Comparison of ENCODE assay signal across 22 cellular contexts in genomic region chrX:71060127-71060526, GRCh38. TPM values are rescaled to one million over a fixed set of nuclear protein-coding genes. Genes with fewer than 3 reads are reported as not detected.
A peak's percentile ranks its signal among the peaks of the same experiment; 100 is the strongest.
DNase-seq lines count a peak whose midpoint lies in the region; ATAC-seq and TF ChIP-seq lines count a peak whose summit lies in the region.
"Had no signal": no experiment of that assay in that cellular context is flagged by ENCODE, and none has a peak within 500 bp of the region (broad histone marks: within the 10 kb centered on the region; RNA-seq: fewer than 3 reads in every experiment).

No MANE protein-coding gene starts in this region.

- intact Hi-C loops in activated CD4-positive, alpha-beta memory T cell treated with anti-CD3 and anti-CD28 coated beads for 36 hours (cut with micrococcal nuclease) = no loop called here
- intact Hi-C loops in dendritic cell treated with granulocyte-macrophage colony-stimulating factor and Interleukin-4, amounts not matched to agents 40 ng/mL and 50 ng/mL, for 4 days (cut with micrococcal nuclease) = no loop called here
- intact Hi-C loops in lower lobe of right lung (cut with DNase I) = no loop called here

- POLR2A ChIA-PET in activated CD4-positive, alpha-beta memory T cell treated with anti-CD3 and anti-CD28 coated beads, Interleukin-2, amount 10 ng/mL, durations not matched to agents 7 days and 5 days (lab: Charles Lee) = no interaction called here
- POLR2A ChIA-PET in activated CD4-positive, alpha-beta memory T cell treated with anti-CD3 and anti-CD28 coated beads for 36 hours (lab: Charles Lee) = no interaction called here

- H3K9me3 ChIP-seq in H9 (ENCODE audit: control insufficient read depth, low read depth, low read length) (peaks cover 13% of the 10 kb centered on the region), lower lobe of right lung (no peaks in the 10 kb centered on the region)
- H3K9me3 ChIP-seq: BE2C had no signal

- no peak overlapping the region for H3T11ph ChIP-seq in H9 (ENCODE audit: low read length)

- no peak overlapping the region for H4K91ac ChIP-seq in H9 (ENCODE audit: insufficient read length, low read depth, low read length)

- no peak overlapping the region for H4K5ac ChIP-seq in H9 (ENCODE audit: insufficient read length, low read depth, low read length)

- peak overlapping the region; percentile 13 for H3K9ac ChIP-seq in H9 (ENCODE audit: extremely low read depth, insufficient read length, low read length)

- no peaks in the 10 kb centered on the region for H3K27me3 Mint-ChIP-seq in activated CD4-positive, alpha-beta memory T cell treated with anti-CD3 and anti-CD28 coated beads, Interleukin-2, amount 10 ng/mL, durations not matched to agents 7 days and 5 days
- H3K27me3 Mint-ChIP-seq in activated CD4-positive, alpha-beta memory T cell treated with anti-CD3 and anti-CD28 coated beads for 36 hours = no peaks in the 10 kb centered on the region
- H3K27me3 Mint-ChIP-seq in activated T-cell treated with anti-CD3 and anti-CD28 coated beads, Interleukin-2, amount 50 U/mL, for 72 hours (ENCODE audit: low read depth) = peaks cover 9% of the 10 kb centered on the region
- H3K27me3 Mint-ChIP-seq in activated T-cell treated with anti-CD3 and anti-CD28 coated beads, Interleukin-2, amount 50 U/mL, for 4 hours (ENCODE audit: low read depth) = no peaks in the 10 kb centered on the region
- H3K27me3 Mint-ChIP-seq in H9 (ENCODE audit: low read depth) = no peaks in the 10 kb centered on the region; the same call in 1 of the 2 replicates
- H3K27me3 Mint-ChIP-seq in dendritic cell treated with granulocyte-macrophage colony-stimulating factor and Interleukin-4, amounts not matched to agents 40 ng/mL and 50 ng/mL, for 4 days = no peaks in the 10 kb centered on the region
- H3K27me3 Mint-ChIP-seq: CD4-positive, CD25-positive, alpha-beta regulatory T cell had no signal

- no peak overlapping the region for H3K27ac ChIP-seq in H9 (ENCODE audit: insufficient read length, low read depth, low read length)
- H3K27ac ChIP-seq in lower lobe of right lung = no peak overlapping the region

- peaks cover 49% of the 10 kb centered on the region for H3K36me3 Mint-ChIP-seq in activated CD4-positive, alpha-beta memory T cell treated with anti-CD3 and anti-CD28 coated beads, Interleukin-2, amount 10 ng/mL, durations not matched to agents 7 days and 5 days (ENCODE audit: low read depth)
- peaks cover 28% of the 10 kb centered on the region for H3K36me3 Mint-ChIP-seq in activated CD4-positive, alpha-beta memory T cell treated with anti-CD3 and anti-CD28 coated beads for 36 hours
- peaks cover 5 to 9% of the 10 kb centered on the region in 2 donors for H3K36me3 Mint-ChIP-seq in activated T-cell treated with anti-CD3 and anti-CD28 coated beads, Interleukin-2, amount 50 U/mL, for 72 hours (ENCODE audit: insufficient read depth in 2 of 2)
- H3K36me3 Mint-ChIP-seq in activated T-cell treated with anti-CD3 and anti-CD28 coated beads, Interleukin-2, amount 50 U/mL, for 4 hours (ENCODE audit: insufficient read depth) = peaks cover 29% of the 10 kb centered on the region
- peaks cover 21 to 51% (median 43%) of the 10 kb centered on the region in 3 experiments; a peak in 6 of 7 replicates for H3K36me3 Mint-ChIP-seq in H9 (ENCODE audit: insufficient read depth in 1 of 3, low read depth in 3 of 3)
- peaks cover 55% of the 10 kb centered on the region for H3K36me3 Mint-ChIP-seq in dendritic cell treated with granulocyte-macrophage colony-stimulating factor and Interleukin-4, amounts not matched to agents 40 ng/mL and 50 ng/mL, for 4 days (ENCODE audit: low read depth)

- peaks cover 2% of the 10 kb centered on the region; the same call in 1 of the 2 replicates for H3K79me2 ChIP-seq in H9 (ENCODE audit: insufficient read depth, low read length)

- H2BK12ac ChIP-seq in H9 (ENCODE audit: insufficient read length, low read depth, low read length) = no peak overlapping the region

- no peak overlapping the region for H2BK15ac ChIP-seq in H9 (ENCODE audit: low read depth, low read length)

- peaks cover 52% of the 10 kb centered on the region for H3K4me1 Mint-ChIP-seq in activated CD4-positive, alpha-beta memory T cell treated with anti-CD3 and anti-CD28 coated beads, Interleukin-2, amount 10 ng/mL, durations not matched to agents 7 days and 5 days
- H3K4me1 Mint-ChIP-seq in activated CD4-positive, alpha-beta memory T cell treated with anti-CD3 and anti-CD28 coated beads for 36 hours (ENCODE audit: low read depth) = peaks cover 38% of the 10 kb centered on the region
- H3K4me1 Mint-ChIP-seq in activated T-cell treated with anti-CD3 and anti-CD28 coated beads, Interleukin-2, amount 50 U/mL, for 72 hours (ENCODE audit: low read depth) = peaks cover 21% of the 10 kb centered on the region
- H3K4me1 Mint-ChIP-seq in activated T-cell treated with anti-CD3 and anti-CD28 coated beads, Interleukin-2, amount 50 U/mL, for 4 hours (ENCODE audit: low read depth) = peaks cover 42% of the 10 kb centered on the region
- H3K4me1 Mint-ChIP-seq in H9 = no peaks in the 10 kb centered on the region
- peaks cover 49% of the 10 kb centered on the region for H3K4me1 Mint-ChIP-seq in dendritic cell treated with granulocyte-macrophage colony-stimulating factor and Interleukin-4, amounts not matched to agents 40 ng/mL and 50 ng/mL, for 4 days (ENCODE audit: low read depth)

- no peaks in the 10 kb centered on the region for H4K20me1 ChIP-seq in H9 (ENCODE audit: control insufficient read depth, insufficient read depth, insufficient read length)

- H3K23me2 ChIP-seq in H9 (ENCODE audit: insufficient read length, low read depth, low read length, poor library complexity, severe bottlenecking) = no peaks in the 10 kb centered on the region

- H2AFZ ChIP-seq in H9 (ENCODE audit: low read length) = no peak overlapping the region

- no peak overlapping the region for H3K4ac ChIP-seq in H9 (ENCODE audit: low read depth, low read length)

- no peak overlapping the region for H2AK5ac ChIP-seq in H9 (ENCODE audit: insufficient read length, low read length)

- no peak overlapping the region for H2BK5ac ChIP-seq in H9 (ENCODE audit: insufficient read length, low read length)

- CTCF ChIA-PET in activated CD4-positive, alpha-beta memory T cell treated with anti-CD3 and anti-CD28 coated beads, Interleukin-2, amount 10 ng/mL, durations not matched to agents 7 days and 5 days (lab: Charles Lee) = no interaction called here
- CTCF ChIA-PET in activated CD4-positive, alpha-beta memory T cell treated with anti-CD3 and anti-CD28 coated beads for 36 hours (lab: Charles Lee) = no interaction called here

- H3K4me3 Mint-ChIP-seq in activated CD4-positive, alpha-beta memory T cell treated with anti-CD3 and anti-CD28 coated beads, Interleukin-2, amount 10 ng/mL, durations not matched to agents 7 days and 5 days = no peak overlapping the region
- H3K4me3 Mint-ChIP-seq in activated CD4-positive, alpha-beta memory T cell treated with anti-CD3 and anti-CD28 coated beads for 36 hours = no peak overlapping the region
- no peak overlapping the region for H3K4me3 Mint-ChIP-seq in activated T-cell treated with anti-CD3 and anti-CD28 coated beads, Interleukin-2, amount 50 U/mL, for 72 hours
- H3K4me3 Mint-ChIP-seq in activated T-cell treated with anti-CD3 and anti-CD28 coated beads, Interleukin-2, amount 50 U/mL, for 4 hours = no peak overlapping the region
- no peak overlapping the region for H3K4me3 Mint-ChIP-seq in H9
- no peak overlapping the region for H3K4me3 Mint-ChIP-seq in dendritic cell treated with granulocyte-macrophage colony-stimulating factor and Interleukin-4, amounts not matched to agents 40 ng/mL and 50 ng/mL, for 4 days
- H3K4me3 Mint-ChIP-seq: CD4-positive, CD25-positive, alpha-beta regulatory T cell; CD8-positive, alpha-beta memory T cell had no signal

- no peak overlapping the region for H3K56ac ChIP-seq in H9 (ENCODE audit: insufficient read length, low read depth, low read length)

- no peak overlapping the region for H3K4me2 ChIP-seq in H9 (ENCODE audit: insufficient read depth, insufficient read length, low read length)

- H3K14ac ChIP-seq in H9 (ENCODE audit: insufficient read depth, low read length) = no peak overlapping the region

- H3K27me3 ChIP-seq in H9 (ENCODE audit: insufficient read depth, low read length) (no peaks in the 10 kb centered on the region), lower lobe of right lung (ENCODE audit: low read depth) (no peaks in the 10 kb centered on the region)
- H3K27me3 ChIP-seq: BE2C had no signal

- ATAC-seq in activated T-cell treated with anti-CD3 and anti-CD28 coated beads, Interleukin-2, amount 50 U/mL, for 72 hours (replicated peaks in 1 of 2) = peak; percentile 40 to 54
- no peak for ATAC-seq in activated T-cell treated with anti-CD3 and anti-CD28 coated beads, Interleukin-2, amount 50 U/mL, for 4 hours
- no peak for ATAC-seq in lower lobe of right lung
- ATAC-seq: GM12878 had no signal

- H3K4me1 ChIP-seq in H9 (ENCODE audit: insufficient read depth, low read length) (no peaks in the 10 kb centered on the region), lower lobe of right lung (no peaks in the 10 kb centered on the region)
- H3K4me1 ChIP-seq: BE2C had no signal

- H2BK120ac ChIP-seq in H9 (ENCODE audit: low read depth, low read length, poor library complexity, severe bottlenecking) = no peak overlapping the region

- no peak overlapping the region for H3K18ac ChIP-seq in H9 (ENCODE audit: insufficient read length, low read depth, low read length)

- H3K4me3 ChIP-seq in lower lobe of right lung = no peak overlapping the region
- H3K4me3 ChIP-seq: GM12878 had no signal

- H3K79me1 ChIP-seq in H9 (ENCODE audit: insufficient read depth, low read depth, low read length, poor library complexity, severe bottlenecking) = no peaks in the 10 kb centered on the region

- no peak for TF ChIP-seq CTCF in H9 (conservative IDR thresholded peaks at IDR 0.05)
- no peak for TF ChIP-seq CTCF in lower lobe of right lung (IDR thresholded peaks at IDR 0.05)

- H3K23ac ChIP-seq in H9 (ENCODE audit: insufficient read length, low read depth, low read length) = no peak overlapping the region

- H4K8ac ChIP-seq in H9 (replicated peaks; ENCODE audit: insufficient read length, low read depth, low read length) = no peak overlapping the region

- DNase-seq in activated CD4-positive, alpha-beta memory T cell treated with anti-CD3 and anti-CD28 coated beads, Interleukin-2, amount 10 ng/mL, durations not matched to agents 7 days and 5 days = no peak
- DNase-seq in activated CD4-positive, alpha-beta memory T cell treated with anti-CD3 and anti-CD28 coated beads for 36 hours = no peak
- no peak for DNase-seq in activated T-cell treated with anti-CD3 and anti-CD28 coated beads, Interleukin-2, amount 50 U/mL, for 72 hours
- DNase-seq in activated T-cell treated with anti-CD3 and anti-CD28 coated beads, Interleukin-2, amount 50 U/mL, for 4 hours = no peak
- DNase-seq in H9 (no peak), NCI-H1930 (lab: John Stamatoyannopoulos, UW) (no peak), lower lobe of right lung (no peak)
- DNase-seq: BE2C; C1 segment of cervical spinal cord; CD4-positive, CD25-positive, alpha-beta regulatory T cell; CD8-positive, alpha-beta memory T cell; COR-L47; DMS 273 treated with DMSO at 0.1 percent for 48 hours; DMS53; DND-41; EL; GOT3; H7 had no signal

- no peaks in the 10 kb centered on the region for H3K9me3 Mint-ChIP-seq in activated CD4-positive, alpha-beta memory T cell treated with anti-CD3 and anti-CD28 coated beads, Interleukin-2, amount 10 ng/mL, durations not matched to agents 7 days and 5 days
- no peaks in the 10 kb centered on the region for H3K9me3 Mint-ChIP-seq in activated CD4-positive, alpha-beta memory T cell treated with anti-CD3 and anti-CD28 coated beads for 36 hours
- H3K9me3 Mint-ChIP-seq in activated T-cell treated with anti-CD3 and anti-CD28 coated beads, Interleukin-2, amount 50 U/mL, for 72 hours = no peaks in the 10 kb centered on the region
- H3K9me3 Mint-ChIP-seq in activated T-cell treated with anti-CD3 and anti-CD28 coated beads, Interleukin-2, amount 50 U/mL, for 4 hours = no peaks in the 10 kb centered on the region
- peaks cover 50 to 55% of the 10 kb centered on the region in 2 experiments for H3K9me3 Mint-ChIP-seq in H9
- H3K9me3 Mint-ChIP-seq in dendritic cell treated with granulocyte-macrophage colony-stimulating factor and Interleukin-4, amounts not matched to agents 40 ng/mL and 50 ng/mL, for 4 days = no peaks in the 10 kb centered on the region
- H3K9me3 Mint-ChIP-seq: CD4-positive, CD25-positive, alpha-beta regulatory T cell; CD8-positive, alpha-beta memory T cell had no signal

- H3K36me3 ChIP-seq in lower lobe of right lung = peaks cover 38% of the 10 kb centered on the region

- H3K27ac Mint-ChIP-seq in activated CD4-positive, alpha-beta memory T cell treated with anti-CD3 and anti-CD28 coated beads, Interleukin-2, amount 10 ng/mL, durations not matched to agents 7 days and 5 days = peak overlapping the region; percentile 24
- no peak overlapping the region for H3K27ac Mint-ChIP-seq in activated CD4-positive, alpha-beta memory T cell treated with anti-CD3 and anti-CD28 coated beads for 36 hours
- no peak overlapping the region for H3K27ac Mint-ChIP-seq in activated T-cell treated with anti-CD3 and anti-CD28 coated beads, Interleukin-2, amount 50 U/mL, for 72 hours
- no peak overlapping the region for H3K27ac Mint-ChIP-seq in H9
- H3K27ac Mint-ChIP-seq in dendritic cell treated with granulocyte-macrophage colony-stimulating factor and Interleukin-4, amounts not matched to agents 40 ng/mL and 50 ng/mL, for 4 days = peak overlapping the region; percentile 39
- H3K27ac Mint-ChIP-seq: CD4-positive, CD25-positive, alpha-beta regulatory T cell had no signal

- no peak overlapping the region for H2BK20ac ChIP-seq in H9 (ENCODE audit: low read depth, low read length, poor library complexity, severe bottlenecking)

RNA-seq across cellular contexts. Expression of gene SNX12, which starts 8.0 kb away (rescaled TPM):
- 10 to 100 TPM; 43.2 to 43.5 TPM for total RNA-seq in activated CD4-positive, alpha-beta memory T cell treated with anti-CD3 and anti-CD28 coated beads, Interleukin-2, amount 10 ng/mL, durations not matched to agents 7 days and 5 days
- total RNA-seq in activated CD4-positive, alpha-beta memory T cell treated with anti-CD3 and anti-CD28 coated beads for 36 hours = 10 to 100 TPM; 42.1 to 42.5 TPM
- total RNA-seq in activated T-cell treated with anti-CD3 and anti-CD28 coated beads, Interleukin-2, amount 50 U/mL, for 72 hours = 10 to 100 TPM; 37.5 to 43.8 TPM
- 10 to 100 TPM; 55.9 to 62.7 (median 58.4) TPM for total RNA-seq in activated T-cell treated with anti-CD3 and anti-CD28 coated beads, Interleukin-2, amount 50 U/mL, for 4 hours
- total RNA-seq in H9 (2021) (69.1 and 69.7 TPM in 2 replicates), lower lobe of right lung (47.7 TPM)

RNA-seq across cellular contexts. Expression of gene FOXO4, which starts 35.5 kb away (rescaled TPM):
- 10 to 100 TPM; 18.4 to 20.4 TPM for total RNA-seq in activated CD4-positive, alpha-beta memory T cell treated with anti-CD3 and anti-CD28 coated beads, Interleukin-2, amount 10 ng/mL, durations not matched to agents 7 days and 5 days
- total RNA-seq in activated CD4-positive, alpha-beta memory T cell treated with anti-CD3 and anti-CD28 coated beads for 36 hours = 10 to 100 TPM in 1 of 2 experiments, 1 to 10 TPM in 1; 8.7 to 10.7 TPM
- 10 to 100 TPM; 15.1 to 15.3 TPM for total RNA-seq in activated T-cell treated with anti-CD3 and anti-CD28 coated beads, Interleukin-2, amount 50 U/mL, for 72 hours
- total RNA-seq in activated T-cell treated with anti-CD3 and anti-CD28 coated beads, Interleukin-2, amount 50 U/mL, for 4 hours = 1 to 10 TPM; 3.4 to 6.4 (median 5.2) TPM
- total RNA-seq in H9 (2021) (17.7 TPM in 2 replicates), lower lobe of right lung (34.7 TPM)

RNA-seq across cellular contexts. Expression of gene CXorf65, which starts 46.4 kb away (rescaled TPM):
- total RNA-seq in activated CD4-positive, alpha-beta memory T cell treated with anti-CD3 and anti-CD28 coated beads, Interleukin-2, amount 10 ng/mL, durations not matched to agents 7 days and 5 days = 10 to 100 TPM; 26.4 to 29.9 TPM
- 10 to 100 TPM; 12.0 to 12.6 TPM for total RNA-seq in activated CD4-positive, alpha-beta memory T cell treated with anti-CD3 and anti-CD28 coated beads for 36 hours
- total RNA-seq in activated T-cell treated with anti-CD3 and anti-CD28 coated beads, Interleukin-2, amount 50 U/mL, for 72 hours = 10 to 100 TPM; 16.4 to 26.0 TPM
- total RNA-seq in activated T-cell treated with anti-CD3 and anti-CD28 coated beads, Interleukin-2, amount 50 U/mL, for 4 hours = 10 to 100 TPM in 1 of 3 donors, 1 to 10 TPM in 2; 6.0 to 11.3 (median 6.6) TPM
- total RNA-seq in H9 (2021) = not detected in 2 replicates
- total RNA-seq in lower lobe of right lung = not detected
- total RNA-seq: A172, G401 had no signal

RNA-seq across cellular contexts. Expression of gene IL2RG, which starts 51.2 kb away (rescaled TPM):
- 100 to 1,000 TPM; 633 to 637 TPM for total RNA-seq in activated CD4-positive, alpha-beta memory T cell treated with anti-CD3 and anti-CD28 coated beads, Interleukin-2, amount 10 ng/mL, durations not matched to agents 7 days and 5 days
- total RNA-seq in activated CD4-positive, alpha-beta memory T cell treated with anti-CD3 and anti-CD28 coated beads for 36 hours = 100 to 1,000 TPM; 289 to 290 TPM
- total RNA-seq in activated T-cell treated with anti-CD3 and anti-CD28 coated beads, Interleukin-2, amount 50 U/mL, for 72 hours = 100 to 1,000 TPM; 290 to 348 TPM
- 100 to 1,000 TPM; 214 to 305 (median 276) TPM for total RNA-seq in activated T-cell treated with anti-CD3 and anti-CD28 coated beads, Interleukin-2, amount 50 U/mL, for 4 hours
- total RNA-seq in H9 (2021) (not detected in 2 replicates), lower lobe of right lung (33.1 TPM)
- total RNA-seq: G401, H7 had no signal

RNA-seq across cellular contexts. Expression of gene MED12, which starts 58.3 kb away (rescaled TPM):
- total RNA-seq in activated CD4-positive, alpha-beta memory T cell treated with anti-CD3 and anti-CD28 coated beads, Interleukin-2, amount 10 ng/mL, durations not matched to agents 7 days and 5 days = 10 to 100 TPM; 56.5 to 61.3 TPM
- 10 to 100 TPM; 46.9 to 50.1 TPM for total RNA-seq in activated CD4-positive, alpha-beta memory T cell treated with anti-CD3 and anti-CD28 coated beads for 36 hours
- 10 to 100 TPM; 44.1 to 48.6 TPM for total RNA-seq in activated T-cell treated with anti-CD3 and anti-CD28 coated beads, Interleukin-2, amount 50 U/mL, for 72 hours
- 10 to 100 TPM; 33.7 to 43.9 (median 39.8) TPM for total RNA-seq in activated T-cell treated with anti-CD3 and anti-CD28 coated beads, Interleukin-2, amount 50 U/mL, for 4 hours
- 30.8 and 33.0 TPM in 2 replicates for total RNA-seq in H9 (2021)
- 48.4 TPM for total RNA-seq in lower lobe of right lung

Comparison
In these comparisons a context has a peak if more than half of its experiments do, and no peak if none do; other contexts are left out.
1. H3K27ac Mint-ChIP-seq: peak in activated CD4-positive, alpha-beta memory T cell treated with anti-CD3 and anti-CD28 coated beads, Interleukin-2, amount 10 ng/mL, durations not matched to agents 7 days and 5 days (single experiment) and dendritic cell treated with granulocyte-macrophage colony-stimulating factor and Interleukin-4, amounts not matched to agents 40 ng/mL and 50 ng/mL, for 4 days (single experiment); none in activated CD4-positive, alpha-beta memory T cell treated with anti-CD3 and anti-CD28 coated beads for 36 hours (single experiment), activated T-cell treated with anti-CD3 and anti-CD28 coated beads, Interleukin-2, amount 50 U/mL, for 72 hours (single experiment) and H9 (0 of 3).
2. ATAC-seq: peak in activated T-cell treated with anti-CD3 and anti-CD28 coated beads, Interleukin-2, amount 50 U/mL, for 72 hours (2 of 2); none in activated T-cell treated with anti-CD3 and anti-CD28 coated beads, Interleukin-2, amount 50 U/mL, for 4 hours (0 of 2) and lower lobe of right lung (0 of 2).